34 cellular contexts compared by ENCODE assay signal in the genomic region with DNA sequence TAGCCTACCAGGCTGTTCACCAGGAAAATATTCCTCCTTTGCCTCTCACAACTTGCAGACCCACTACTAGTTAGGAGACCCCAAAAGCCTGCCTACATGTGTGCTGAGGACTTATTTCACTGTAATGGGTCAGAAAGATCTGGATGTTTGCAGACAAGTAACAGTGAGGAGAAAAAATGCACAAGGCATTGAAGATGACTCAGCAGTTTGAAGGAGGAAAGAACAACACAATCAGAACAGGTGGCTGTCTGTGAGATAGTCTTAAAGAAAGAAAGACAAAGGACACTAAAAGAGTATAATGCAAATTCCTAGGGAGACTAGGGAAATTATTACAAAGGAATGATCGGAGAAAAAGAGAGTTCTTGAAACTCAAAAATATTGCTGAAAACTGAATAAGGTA.
A peak's percentile ranks its signal among the peaks of the same experiment; 100 is the strongest.
DNase-seq lines count a peak whose midpoint lies in the region; ATAC-seq, FAIRE-seq and TF ChIP-seq lines count a peak whose summit lies in the region.
"Had no signal": no experiment of that assay in that cellular context is flagged by ENCODE, and none has a peak within 500 bp of the region (broad histone marks: within the 10 kb centered on the region; RNA-seq: fewer than 3 reads in every experiment).

No MANE protein-coding gene starts in this region.

- peak; percentile 8 for DNase-seq in NCI-H2171 treated with DMSO at 0.1 percent for 48 hours (lab: John Stamatoyannopoulos, UW)
- DNase-seq in NCI-H2171 (lab: John Stamatoyannopoulos, UW) = no peak
- peak in 1 of 4 experiments; percentile 2 for DNase-seq in K562 (ENCODE audit: extremely low read depth in 1 of 4, low spot score in 3 of 4)
- peak; percentile 1 for DNase-seq in renal cortical epithelial cell (ENCODE audit: low read depth)
- DNase-seq in superior temporal gyrus (ENCODE audit: extremely low spot score) = no peak
- DNase-seq in stimulated activated CD4-positive, alpha-beta T cell treated with anti-CD3 and anti-CD28 coated beads, Interleukin-12 subunit alpha, Interleukin-12 subunit beta, amount 100 ng/mL, for 4 hours = no peak
- DNase-seq in nephron progenitor cell = no peak
- DNase-seq: activated CD4-positive, alpha-beta T cell treated with anti-CD3 and anti-CD28 coated beads, Interleukin-2, amount 50 U/mL, for 1 hour; anterior cingulate cortex; caudate nucleus; CD8-positive, alpha-beta T cell; DMS 273 treated with DMSO at 0.1 percent for 48 hours; endodermal cell; hippocampal formation; immature natural killer cell; left lung; natural killer cell; NCI-H1417; NCI-H2029 treated with DMSO at 0.1 percent for 48 hours; NCI-H345; NCI-H748 treated with DMSO at 0.1 percent for 48 hours; SIG-M5; T-helper 9 cell; transverse colon had no signal

- no peaks in the 10 kb centered on the region for H3K9me3 Mint-ChIP-seq in nephron progenitor cell
- H3K9me3 Mint-ChIP-seq: activated naive CD4-positive, alpha-beta T cell treated with anti-CD3 and anti-CD28 coated beads, Interleukin-2, amount 50 U/mL, for 24 hours; activated T-helper 1 cell treated with anti-CD3 and anti-CD28 coated beads, Interleukin-12 subunit alpha, Interleukin-12 subunit beta, Interleukin-2, Interleukin-4 antibody, amounts not matched to agents 30 ng/mL and 10 ng/mL and 1 ng/mL, durations not matched to agents 14 hours and 24 hours and 36 hours; CD8-positive, alpha-beta T cell; endodermal cell; mesothelial cell of epicardium had no signal

- no peaks in the 10 kb centered on the region for H3K36me3 ChIP-seq in KOPT-K1 (ENCODE audit: insufficient read depth, low read length)
- H3K36me3 ChIP-seq in K562 (ENCODE audit: control insufficient read depth, insufficient read depth, low read length) = no peaks in the 10 kb centered on the region
- H3K36me3 ChIP-seq: esophagus muscularis mucosa, left lung, transverse colon had no signal

- POLR2A ChIA-PET in K562 (lab: Yijun Ruan, JAX) = no interaction called here

- no peak for FAIRE-seq in K562 (lab: Jason Lieb, UNC)
- FAIRE-seq: frontal cortex, G401.6, RCC 7860 had no signal

- no peak overlapping the region for H3K4me3 ChIP-seq in K562
- H3K4me3 ChIP-seq: esophagus muscularis mucosa, left lung, transverse colon had no signal

- no peaks in the 10 kb centered on the region for H3K27me3 ChIP-seq in K562 (ENCODE audit: control insufficient read depth in 2 of 2, insufficient read depth in 2 of 2, low read length in 2 of 2)
- H3K27me3 ChIP-seq: esophagus muscularis mucosa, left lung, transverse colon had no signal

- H3K9ac ChIP-seq in K562 (ENCODE audit: insufficient read depth in 1 of 2, low read depth in 2 of 2, low read length in 2 of 2) = no peak overlapping the region

- TF ChIP-seq POLR2A in K562 (conservative IDR thresholded peaks at IDR 0.05) = no peak

- H3K9me3 ChIP-seq in KOPT-K1 (ENCODE audit: insufficient read depth, low read length, poor library complexity, severe bottlenecking) (no peaks in the 10 kb centered on the region), K562 (replicated peaks; ENCODE audit: control insufficient read depth, insufficient read depth, low read depth, low read length) (no peaks in the 10 kb centered on the region)
- H3K9me3 ChIP-seq: esophagus muscularis mucosa, left lung, transverse colon had no signal

- intact Hi-C loops in K562 (cut with micrococcal nuclease) = no loop called here

- TF ChIP-seq RAD21 in K562 (CRISPR knock-in tag; conservative IDR thresholded peaks at IDR 0.05 in 1 of 2, IDR thresholded peaks at IDR 0.05 in 1 of 2) = no peak

- 0% methylated on average over 1 of the region's 1 CpG for WGBS in K562 (ENCODE audit: insufficient coverage, low coverage, missing lambda C conversion rate)

- H3K27ac ChIP-seq in KOPT-K1 (ENCODE audit: low read depth, low read length, poor library complexity, severe bottlenecking) = peak overlapping the region; percentile 100
- H3K27ac ChIP-seq in K562 (ENCODE audit: extremely low read depth, low read depth, low read length) = no peak overlapping the region
- H3K27ac ChIP-seq: esophagus muscularis mucosa, HL-60, left lung, transverse colon had no signal

- in situ Hi-C loops in K562 (cut with MboI) = no loop called here

- no peaks in the 10 kb centered on the region for H3K9me1 ChIP-seq in K562 (ENCODE audit: control insufficient read depth, insufficient read depth, low read length)

- no peak overlapping the region for H3K4me2 ChIP-seq in K562 (ENCODE audit: insufficient read depth, low read length)

- no peak overlapping the region for H3K27ac Mint-ChIP-seq in nephron progenitor cell
- H3K27ac Mint-ChIP-seq: activated naive CD4-positive, alpha-beta T cell treated with anti-CD3 and anti-CD28 coated beads, Interleukin-2, amount 50 U/mL, for 24 hours; activated T-helper 1 cell treated with anti-CD3 and anti-CD28 coated beads, Interleukin-12 subunit alpha, Interleukin-12 subunit beta, Interleukin-2, Interleukin-4 antibody, amounts not matched to agents 30 ng/mL and 10 ng/mL and 1 ng/mL, durations not matched to agents 14 hours and 24 hours and 36 hours; CD8-positive, alpha-beta T cell; dendritic cell treated with granulocyte-macrophage colony-stimulating factor and Interleukin-4, amounts not matched to agents 40 ng/mL and 50 ng/mL, for 4 days; endodermal cell; immature natural killer cell; mesothelial cell of epicardium; natural killer cell had no signal

- H3K79me2 ChIP-seq in K562 (ENCODE audit: control insufficient read depth, insufficient read depth, low read length) = no peaks in the 10 kb centered on the region

- H3K4me1 ChIP-seq in K562 (replicated peaks in 1 of 2; ENCODE audit: control insufficient read depth in 2 of 2, insufficient read depth in 2 of 2, low read length in 2 of 2) = no peaks in the 10 kb centered on the region; a peak in 1 of 5 replicates
- H3K4me1 ChIP-seq: left lung, transverse colon had no signal

- ATAC-seq in K562 = no peak
- ATAC-seq: CD8-positive, alpha-beta T cell; left lung; natural killer cell had no signal

- TF ChIP-seq EP300 in K562 (IDR thresholded peaks at IDR 0.05; ENCODE audit: low read length) = no peak

- no peaks in the 10 kb centered on the region for H3K27me3 Mint-ChIP-seq in nephron progenitor cell (ENCODE audit: low read depth, poor library complexity)
- H3K27me3 Mint-ChIP-seq: dendritic cell treated with granulocyte-macrophage colony-stimulating factor and Interleukin-4, amounts not matched to agents 40 ng/mL and 50 ng/mL, for 4 days had no signal

- no peaks in the 10 kb centered on the region for H3K36me3 Mint-ChIP-seq in nephron progenitor cell (ENCODE audit: low read depth)
- H3K36me3 Mint-ChIP-seq: activated naive CD4-positive, alpha-beta T cell treated with anti-CD3 and anti-CD28 coated beads, Interleukin-2, amount 50 U/mL, for 24 hours; CD8-positive, alpha-beta T cell; immature natural killer cell; mesothelial cell of epicardium; natural killer cell had no signal

- CTCF ChIA-PET in K562 (lab: Yijun Ruan, JAX; ENCODE audit: low intra/inter-chr PET ratio) = no interaction called here

- H3K4me3 Mint-ChIP-seq in nephron progenitor cell = no peak overlapping the region
- H3K4me3 Mint-ChIP-seq: activated naive CD4-positive, alpha-beta T cell treated with anti-CD3 and anti-CD28 coated beads, Interleukin-2, amount 50 U/mL, for 24 hours; activated T-helper 1 cell treated with anti-CD3 and anti-CD28 coated beads, Interleukin-12 subunit alpha, Interleukin-12 subunit beta, Interleukin-2, Interleukin-4 antibody, amounts not matched to agents 30 ng/mL and 10 ng/mL and 1 ng/mL, durations not matched to agents 14 hours and 24 hours and 36 hours; CD8-positive, alpha-beta T cell; dendritic cell treated with granulocyte-macrophage colony-stimulating factor and Interleukin-4, amounts not matched to agents 40 ng/mL and 50 ng/mL, for 4 days; endodermal cell; immature natural killer cell; mesothelial cell of epicardium; natural killer cell had no signal

- H3K4me1 Mint-ChIP-seq in nephron progenitor cell = no peaks in the 10 kb centered on the region
- H3K4me1 Mint-ChIP-seq: activated naive CD4-positive, alpha-beta T cell treated with anti-CD3 and anti-CD28 coated beads, Interleukin-2, amount 50 U/mL, for 24 hours; immature natural killer cell; mesothelial cell of epicardium; natural killer cell had no signal

- TF ChIP-seq CTCF in K562 (IDR thresholded peaks at IDR 0.05 in 2 of 3, conservative IDR thresholded peaks at IDR 0.05 in 1 of 3; ENCODE audit: insufficient read depth in 2 of 3, low read depth in 1 of 3, low read length in 3 of 3) (no peak), nephron progenitor cell (IDR thresholded peaks at IDR 0.05) (no peak)

- H2AFZ ChIP-seq in K562 (ENCODE audit: low read depth, low read length) = no peak overlapping the region

- no peaks in the 10 kb centered on the region for H4K20me1 ChIP-seq in K562 (replicated peaks; ENCODE audit: control insufficient read depth, insufficient read depth, low read length)

- BruUV-seq in K562 (replicated peaks; lab: Mats Ljungman, UMichigan) = no TSS peak

TF ChIP-seq in K562, 482 proteins besides CTCF, POLR2A, EP300 and RAD21 (continues in another document):
- TF ChIP-seq NFE2L1 (tag; IDR thresholded peaks at IDR 0.05; ENCODE audit: borderline replicate concordance, low read depth) = peak; percentile 90
- TF ChIP-seq, protein P1, sequence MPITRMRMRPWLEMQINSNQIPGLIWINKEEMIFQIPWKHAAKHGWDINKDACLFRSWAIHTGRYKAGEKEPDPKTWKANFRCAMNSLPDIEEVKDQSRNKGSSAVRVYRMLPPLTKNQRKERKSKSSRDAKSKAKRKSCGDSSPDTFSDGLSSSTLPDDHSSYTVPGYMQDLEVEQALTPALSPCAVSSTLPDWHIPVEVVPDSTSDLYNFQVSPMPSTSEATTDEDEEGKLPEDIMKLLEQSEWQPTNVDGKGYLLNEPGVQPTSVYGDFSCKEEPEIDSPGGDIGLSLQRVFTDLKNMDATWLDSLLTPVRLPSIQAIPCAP (CRISPR knock-in tag; IDR thresholded peaks at IDR 0.05; ENCODE audit: borderline replicate concordance) = no peak
- no peak for TF ChIP-seq ZNF561 (CRISPR knock-in tag; conservative IDR thresholded peaks at IDR 0.05)
- no peak for TF ChIP-seq IRF2 (CRISPR knock-in tag; IDR thresholded peaks at IDR 0.05)
- TF ChIP-seq GTF2A2 (tag; IDR thresholded peaks at IDR 0.05) = no peak
- TF ChIP-seq MAFG (tag; conservative IDR thresholded peaks at IDR 0.05) = peak; percentile 97
- TF ChIP-seq ZNF140 (CRISPR knock-in tag; IDR thresholded peaks at IDR 0.05) = no peak
- TF ChIP-seq ZSCAN29 (IDR thresholded peaks at IDR 0.05) = no peak
- no peak for TF ChIP-seq SIN3B (IDR thresholded peaks at IDR 0.05; ENCODE audit: low read depth)
- no peak for TF ChIP-seq SMARCC2 (IDR thresholded peaks at IDR 0.05; ENCODE audit: low read depth)
- TF ChIP-seq ILF3 (IDR thresholded peaks at IDR 0.05; ENCODE audit: borderline replicate concordance) = no peak
- TF ChIP-seq, protein P2, sequence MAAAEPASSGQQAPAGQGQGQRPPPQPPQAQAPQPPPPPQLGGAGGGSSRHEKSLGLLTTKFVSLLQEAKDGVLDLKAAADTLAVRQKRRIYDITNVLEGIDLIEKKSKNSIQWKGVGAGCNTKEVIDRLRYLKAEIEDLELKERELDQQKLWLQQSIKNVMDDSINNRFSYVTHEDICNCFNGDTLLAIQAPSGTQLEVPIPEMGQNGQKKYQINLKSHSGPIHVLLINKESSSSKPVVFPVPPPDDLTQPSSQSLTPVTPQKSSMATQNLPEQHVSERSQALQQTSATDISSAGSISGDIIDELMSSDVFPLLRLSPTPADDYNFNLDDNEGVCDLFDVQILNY (CRISPR knock-in tag; IDR thresholded peaks at IDR 0.05) = no peak

Comparison
In these comparisons a context has a peak if more than half of its experiments do, and no peak if none do; other contexts are left out.
1. DNase-seq: peak in NCI-H2171 treated with DMSO at 0.1 percent for 48 hours (single experiment) and renal cortical epithelial cell (single experiment); none in NCI-H2171 (single experiment), superior temporal gyrus (single experiment), stimulated activated CD4-positive, alpha-beta T cell treated with anti-CD3 and anti-CD28 coated beads, Interleukin-12 subunit alpha, Interleukin-12 subunit beta, amount 100 ng/mL, for 4 hours (single experiment) and nephron progenitor cell (single experiment).